In genomic region chr12:89706551-89707348, GRCh38 we compare ENCODE assay signal across 8 cellular contexts. TPM values are rescaled to one million over a fixed set of nuclear protein-coding genes. Genes with fewer than 3 reads are reported as not detected.
A peak's percentile ranks its signal among the peaks of the same experiment; 100 is the strongest.
DNase-seq lines count a peak whose midpoint lies in the region; ATAC-seq, FAIRE-seq and TF ChIP-seq lines count a peak whose summit lies in the region.

No MANE protein-coding gene starts in this region.

- H3K36me3 ChIP-seq in mesenchymal stem cell (ENCODE audit: control insufficient read depth in 1 of 2, insufficient read depth in 2 of 2, low read depth in 1 of 2, low read length in 2 of 2) (no peaks in the 10 kb centered on the region), upper lobe of left lung (no peaks in the 10 kb centered on the region)

- H3K18ac ChIP-seq in mesenchymal stem cell (ENCODE audit: low read depth in 1 of 2, low read length in 2 of 2), result peak overlapping the region in 1 of 2 experiments; percentile 1

- H3K4me2 ChIP-seq in mesenchymal stem cell (ENCODE audit: low read length, poor library complexity, severe bottlenecking), result peak overlapping the region; percentile 90

- H3K36me3 Mint-ChIP-seq in MCF 10A (ENCODE audit: insufficient read depth, unreplicated experiment), result no peaks in the 10 kb centered on the region

- ATAC-seq in upper lobe of left lung (ENCODE audit: low FRiP score in 2 of 2), result no peak

- CTCF ChIA-PET in MCF 10A (lab: Yijun Ruan, JAX), result interaction anchor here (0.5 to 6.9 kb wide), 16 partner anchors 11 to 1474 kb away, joined by 3 to 31 read pairs (median 4); no protein-coding TSS in a partner anchor

- TSS peak; percentile 21 for BruUV-seq in MCF 10A (replicated peaks; lab: Mats Ljungman, UMichigan)

- peak overlapping the region; percentile 94 for H3K4me3 Mint-ChIP-seq in MCF 10A (ENCODE audit: unreplicated experiment)

- no peak overlapping the region for H2AFZ ChIP-seq in mesenchymal stem cell (ENCODE audit: low read depth, low read length)

- H2AK5ac ChIP-seq in mesenchymal stem cell (ENCODE audit: low read length, severe bottlenecking), result no peak overlapping the region

- no peak for TF ChIP-seq EP300 in upper lobe of left lung (IDR thresholded peaks at IDR 0.05)

- no peak for FAIRE-seq in D721Med (lab: Jason Lieb, UNC)

- H3K4me3 ChIP-seq in mesenchymal stem cell (ENCODE audit: insufficient read depth in 1 of 2, low read depth in 1 of 2, low read length in 2 of 2) (peak overlapping the region in 1 of 2 experiments; percentile 91), upper lobe of left lung (peak overlapping the region in 3 of 4 donors; percentile 90 to 93 (median 91))

- H3K27me3 ChIP-seq in mesenchymal stem cell (ENCODE audit: control insufficient read depth in 1 of 2, insufficient read depth in 1 of 2, low read length in 2 of 2), result no peaks in the 10 kb centered on the region
- H3K27me3 ChIP-seq in upper lobe of left lung, result no peaks in the 10 kb centered on the region

- no peaks in the 10 kb centered on the region for H3K27me3 Mint-ChIP-seq in MCF 10A (ENCODE audit: insufficient read depth, unreplicated experiment)

- WGBS in mesenchymal stem cell, result 52% methylated on average over 11 of the region's 13 CpGs
- WGBS in upper lobe of left lung, 2 donors, result 73% methylated on average over 13 of the region's 13 CpGs

- no peak overlapping the region for H2BK5ac ChIP-seq in mesenchymal stem cell (ENCODE audit: low read depth, low read length, poor library complexity, severe bottlenecking)

- H3K4me1 Mint-ChIP-seq in MCF 10A (ENCODE audit: insufficient read depth, unreplicated experiment), result peaks cover 29% of the 10 kb centered on the region

- H3K9ac ChIP-seq in mesenchymal stem cell (ENCODE audit: low read length), result peak overlapping the region; percentile 99

- TF ChIP-seq CTCF in MCF 10A (IDR thresholded peaks at IDR 0.05; ENCODE audit: unreplicated experiment), result no peak
- TF ChIP-seq CTCF in upper lobe of left lung (IDR thresholded peaks at IDR 0.05), result no peak
- no peak for TF ChIP-seq CTCF in D721Med (IDR thresholded peaks at IDR 0.05; ENCODE audit: insufficient read depth, missing control alignments)

- no peaks in the 10 kb centered on the region for H3K9me3 Mint-ChIP-seq in MCF 10A (ENCODE audit: unreplicated experiment)

- no peak overlapping the region for H3K27ac ChIP-seq in mesenchymal stem cell (ENCODE audit: low read length, poor library complexity, severe bottlenecking)
- H3K27ac ChIP-seq in upper lobe of left lung, result peak overlapping the region in 1 of 4 donors; percentile 100

- no peak for TF ChIP-seq POLR2A in upper lobe of left lung (IDR thresholded peaks at IDR 0.05)

- no peak overlapping the region for H2BK12ac ChIP-seq in mesenchymal stem cell (ENCODE audit: low read length in 2 of 2)

- H3K9me3 ChIP-seq in mesenchymal stem cell (ENCODE audit: control insufficient read depth, low read length), result no peaks in the 10 kb centered on the region
- no peaks in the 10 kb centered on the region for H3K9me3 ChIP-seq in upper lobe of left lung

- no peak overlapping the region for H4K91ac ChIP-seq in mesenchymal stem cell (ENCODE audit: low read length)

- intact Hi-C loops in MCF 10A (cut with micrococcal nuclease), result loop anchor here (5.0 kb wide), 3 partner anchors 306 to 1201 kb away; no protein-coding TSS in a partner anchor

- H3K23ac ChIP-seq in mesenchymal stem cell (ENCODE audit: low read length in 2 of 2), result no peak overlapping the region

- no peak overlapping the region for H3K14ac ChIP-seq in mesenchymal stem cell (ENCODE audit: low read length in 2 of 2)

- POLR2A ChIA-PET in MCF 10A (lab: Yijun Ruan, JAX), result interaction anchor here (0.7 to 7.3 kb wide), 19 partner anchors 12 to 393 kb away, joined by 3 to 136 read pairs (median 4); partner anchors contain the start of gene DUSP6

- H3K4me1 ChIP-seq in mesenchymal stem cell (ENCODE audit: control insufficient read depth, insufficient read depth, low read depth, low read length), result peaks cover 1% of the 10 kb centered on the region
- H3K4me1 ChIP-seq in upper lobe of left lung, result peaks cover 3 to 37% (median 10%) of the 10 kb centered on the region in 4 donors

- H3K27ac Mint-ChIP-seq in MCF 10A (ENCODE audit: low read depth, unreplicated experiment), result peak overlapping the region; percentile 96

- H3K79me1 ChIP-seq in mesenchymal stem cell (replicated peaks; ENCODE audit: low read length, poor library complexity, severe bottlenecking), result peaks cover 3% of the 10 kb centered on the region

- H2BK15ac ChIP-seq in mesenchymal stem cell (ENCODE audit: low read depth, poor library complexity, severe bottlenecking), result no peak overlapping the region

- H3K4ac ChIP-seq in mesenchymal stem cell (ENCODE audit: low read depth in 1 of 2, low read length in 2 of 2), result no peak overlapping the region

- H4K8ac ChIP-seq in mesenchymal stem cell (ENCODE audit: low read length), result no peak overlapping the region

- peak; percentile 5 for DNase-seq in NK-92 treated with Interleukin-12 subunit alpha and Interleukin-12 subunit beta, amount 100 ng/mL, for 24 hours (lab: John Stamatoyannopoulos, UW)
- DNase-seq in NK-92 (lab: John Stamatoyannopoulos, UW; ENCODE audit: unreplicated experiment) (no peak), NCI-H446 treated with DMSO at 0.1 percent for 48 hours (lab: John Stamatoyannopoulos, UW) (peak; percentile 30), MCF 10A (ENCODE audit: unreplicated experiment) (peak; percentile 58), mesenchymal stem cell (peak; percentile 40), upper lobe of left lung (peak in 1 of 2 donors; percentile 47), ureter (ENCODE audit: low spot score) (no peak), D721Med (ENCODE audit: insufficient read length, low spot score) (no peak)

- H2BK120ac ChIP-seq in mesenchymal stem cell (ENCODE audit: low read depth, low read length), result no peak overlapping the region

RNA-seq across cellular contexts. Expression of gene ATP2B1, which starts 1.9 kb away (rescaled TPM):
- total RNA-seq in MCF 10A (2022) (221 and 281 TPM in 2 replicates), upper lobe of left lung (10 to 100 TPM; 15.2 to 50.0 (median 36.3) TPM), ureter (72.1 TPM)
- 39.7 TPM for polyA plus RNA-seq in mesenchymal stem cell (2013, experiment 1 of 2)
- 42.6 TPM for polyA plus RNA-seq in mesenchymal stem cell (2013, experiment 2 of 2)

Comparison
In these comparisons a context has a peak if more than half of its experiments do, and no peak if none do; other contexts are left out.
1. DNase-seq: peak in NK-92 treated with Interleukin-12 subunit alpha and Interleukin-12 subunit beta, amount 100 ng/mL, for 24 hours (single experiment), NCI-H446 treated with DMSO at 0.1 percent for 48 hours (single experiment), MCF 10A (single experiment) and mesenchymal stem cell (single experiment); none in NK-92 (single experiment), ureter (single experiment) and D721Med (single experiment).